In the genomic region with DNA sequence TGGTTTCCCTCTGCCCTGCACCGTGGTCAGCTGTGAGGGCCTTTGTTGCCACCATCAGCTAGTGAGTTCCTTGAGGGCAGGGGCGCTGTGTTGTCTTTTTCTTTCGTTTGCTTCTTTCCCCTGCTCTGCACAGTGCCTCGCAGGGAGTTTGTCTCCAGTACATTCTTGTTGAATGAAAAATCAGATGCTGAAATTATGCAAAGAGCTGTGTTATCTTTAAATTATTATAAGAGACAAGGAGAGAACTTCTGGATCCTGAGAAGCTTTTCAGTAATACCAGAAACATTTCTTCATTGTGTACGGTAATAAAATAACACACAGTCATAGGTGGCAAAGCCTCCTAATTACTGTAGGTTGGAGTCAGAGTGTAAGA, we compare ENCODE assay signal across 30 cellular contexts. TPM values are rescaled to one million over a fixed set of nuclear protein-coding genes. Genes with fewer than 3 reads are reported as not detected.
DNase-seq lines count a peak whose midpoint lies in the region; TF ChIP-seq lines count a peak whose summit lies in the region.
"Had no signal": no experiment of that assay in that cellular context is flagged by ENCODE, and none has a peak within 500 bp of the region (broad histone marks: within the 10 kb centered on the region; RNA-seq: fewer than 3 reads in every experiment).

No MANE protein-coding gene starts in this region.

- H3K36me3 ChIP-seq in muscle layer of colon (ENCODE audit: insufficient read depth, low read length): no peaks in the 10 kb centered on the region
- no peaks in the 10 kb centered on the region for H3K36me3 ChIP-seq in transverse colon
- H3K36me3 ChIP-seq: esophagus muscularis mucosa, Peyer's patch, right lobe of liver, upper lobe of left lung had no signal

- no peak for TF ChIP-seq POLR2A in transverse colon (IDR thresholded peaks at IDR 0.05)

- H3K9me3 ChIP-seq in muscle layer of colon (ENCODE audit: low read length) (no peaks in the 10 kb centered on the region), transverse colon (no peaks in the 10 kb centered on the region)
- H3K9me3 ChIP-seq: esophagus muscularis mucosa, Peyer's patch, right lobe of liver, upper lobe of left lung had no signal

- DNase-seq in HCEC 1CT (peak; percentile 25), caudate nucleus (lab: John Stamatoyannopoulos, UW) (no peak), transverse colon (no peak), NCI-H1105 treated with DMSO at 0.1 percent for 48 hours (lab: John Stamatoyannopoulos, UW) (no peak), posterior cingulate gyrus (no peak), globus pallidus (ENCODE audit: low spot score) (no peak), NCI-H69 (lab: John Stamatoyannopoulos, UW) (no peak)
- DNase-seq: activated CD4-positive, alpha-beta T cell treated with anti-CD3 and anti-CD28 coated beads for 48 hours; activated CD8-positive, alpha-beta memory T cell treated with anti-CD3 and anti-CD28 coated beads for 24 hours; activated T-cell treated with anti-CD3 and anti-CD28 coated beads for 4 hours; CD4-positive, CD25-positive, alpha-beta regulatory T cell; DND-41; GF-D8; immature natural killer cell; Kasumi-1; left cardiac atrium; mammary epithelial cell; NCI-H146; NCI-H446; NCI-H774; Peyer's patch; right lobe of liver; SIG-M5; stimulated activated CD4-positive, alpha-beta T cell treated with anti-CD3 and anti-CD28 coated beads, Interleukin-4, amount 100 ng/mL, for 4 hours; substantia nigra; T-helper 9 cell; upper lobe of left lung; WERI-Rb-1 had no signal

- no peak for TF ChIP-seq EP300 in transverse colon (IDR thresholded peaks at IDR 0.05; ENCODE audit: low read depth)

- peak overlapping the region; percentile 10 for H3K9ac ChIP-seq in muscle layer of colon (ENCODE audit: low read length)

- in situ Hi-C loops in transverse colon (cut with MboI; ENCODE audit: low pct_ligation_motif_present in 1 of 4, low pct_unique_long_range_greater_than_20kb in 1 of 4, low sequenced_read_pairs in 3 of 4): no loop called here

- peaks cover 37% of the 10 kb centered on the region for H3K4me1 ChIP-seq in muscle layer of colon (ENCODE audit: insufficient read depth, low read length)
- peaks cover 0 to 28% (median 7%) of the 10 kb centered on the region in 4 donors for H3K4me1 ChIP-seq in transverse colon
- H3K4me1 ChIP-seq: right lobe of liver had no signal

- WGBS in transverse colon (ENCODE audit: low coverage in 1 of 2), 2 donors: 73 to 90% methylated on average over 1 to 5 of the region's 5 CpGs

- intact Hi-C loops in transverse colon (cut with DNase I; ENCODE audit: low total_unique reads): no loop called here
- intact Hi-C loops in posterior cingulate gyrus (cut with DNase I): no loop called here

- H3K4me3 ChIP-seq in muscle layer of colon (ENCODE audit: low read depth in 1 of 2, low read length in 2 of 2) (no peak overlapping the region), transverse colon (no peak overlapping the region)
- H3K4me3 ChIP-seq: esophagus muscularis mucosa, Peyer's patch, right lobe of liver, upper lobe of left lung had no signal

- H3K27ac ChIP-seq in caudate nucleus (ENCODE audit: low read depth, low read length): peak overlapping the region; percentile 84
- H3K27ac ChIP-seq in muscle layer of colon (ENCODE audit: low read depth, low read length): peak overlapping the region; percentile 55
- H3K27ac ChIP-seq in transverse colon: peak overlapping the region; percentile 55 to 83 (median 64)
- H3K27ac ChIP-seq: right lobe of liver, WERI-Rb-1 had no signal

- TF ChIP-seq CTCF in transverse colon (IDR thresholded peaks at IDR 0.05): no peak

- H3K27me3 ChIP-seq in muscle layer of colon (ENCODE audit: control insufficient read depth in 1 of 2, insufficient read depth in 2 of 2, low read length in 2 of 2) (no peaks in the 10 kb centered on the region), transverse colon (no peaks in the 10 kb centered on the region)
- H3K27me3 ChIP-seq: esophagus muscularis mucosa, Peyer's patch, right lobe of liver, upper lobe of left lung had no signal

RNA-seq across cellular contexts. Expression of a gene that starts 14.9 kb away (rescaled TPM):
- 10 to 100 TPM; 16.8 to 59.5 (median 21.9) TPM for total RNA-seq in transverse colon
- total RNA-seq: CD4-positive, CD25-positive, alpha-beta regulatory T cell had no signal
